In the genomic region with DNA sequence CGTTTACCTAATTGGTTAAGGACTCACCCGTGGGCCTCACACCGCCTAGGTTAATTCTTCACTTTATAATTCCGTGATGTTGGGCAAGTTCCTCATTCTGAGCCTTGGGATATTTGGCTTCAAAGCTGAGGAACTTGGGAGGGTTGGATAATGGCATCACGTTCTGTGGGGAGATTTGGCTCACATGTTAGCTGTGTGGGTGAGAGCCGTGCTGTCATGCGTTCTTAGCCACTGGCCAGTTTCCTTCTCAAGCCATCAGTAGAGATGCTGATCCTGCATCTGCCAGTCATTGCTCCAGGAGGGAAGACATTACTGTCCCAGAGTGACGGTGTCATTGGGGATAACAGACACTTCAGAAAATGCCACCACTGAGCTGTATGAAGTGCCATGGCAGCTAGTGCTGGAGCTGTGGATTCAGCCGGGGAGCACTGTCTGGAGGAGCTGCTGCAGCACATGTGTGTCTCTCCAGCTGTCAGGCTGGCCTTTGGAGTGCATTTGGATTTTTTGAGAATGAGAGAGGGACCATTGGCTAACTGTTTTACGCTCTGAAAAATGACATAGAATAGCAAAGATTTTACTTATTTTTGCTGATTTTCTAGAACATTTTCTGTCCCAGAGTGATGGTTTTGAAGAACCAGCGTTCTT, we compare ENCODE assay signal across 18 cellular contexts. TPM values are rescaled to one million over a fixed set of nuclear protein-coding genes. Genes with fewer than 3 reads are reported as not detected.
DNase-seq lines count a peak whose midpoint lies in the region; ATAC-seq, FAIRE-seq and TF ChIP-seq lines count a peak whose summit lies in the region.
"Had no signal": no experiment of that assay in that cellular context is flagged by ENCODE, and none has a peak within 500 bp of the region (broad histone marks: within the 10 kb centered on the region; RNA-seq: fewer than 3 reads in every experiment).

No MANE protein-coding gene starts in this region.

- no peak overlapping the region for H3K4me3 Mint-ChIP-seq in mesothelial cell of epicardium
- H3K4me3 Mint-ChIP-seq: activated naive CD8-positive, alpha-beta T cell treated with anti-CD3 and anti-CD28 coated beads, Interleukin-2, amount 10 ng/mL, durations not matched to agents 7 days and 5 days had no signal

- no peak for FAIRE-seq in GM12891 (lab: Jason Lieb, UNC)
- FAIRE-seq in GM12892 (lab: Jason Lieb, UNC): no peak

- H3K9me3 Mint-ChIP-seq in mesothelial cell of epicardium: no peaks in the 10 kb centered on the region
- H3K9me3 Mint-ChIP-seq: activated naive CD8-positive, alpha-beta T cell treated with anti-CD3 and anti-CD28 coated beads, Interleukin-2, amount 10 ng/mL, durations not matched to agents 7 days and 5 days had no signal

- H3K4me1 ChIP-seq in upper lobe of right lung: peaks cover 93% of the 10 kb centered on the region

- TF ChIP-seq POLR2A in GM12891 (IDR thresholded peaks at IDR 0.05; ENCODE audit: low read depth, low read length) (no peak), GM12892 (IDR thresholded peaks at IDR 0.05; ENCODE audit: low read depth, low read length) (no peak)

- TF ChIP-seq CTCF in brain microvascular endothelial cell (IDR thresholded peaks at IDR 0.05; ENCODE audit: low read depth, low read length, missing control alignments) (no peak), mesothelial cell of epicardium (IDR thresholded peaks at IDR 0.05; ENCODE audit: unreplicated experiment) (no peak), upper lobe of right lung (IDR thresholded peaks at IDR 0.05) (no peak)

- no peaks in the 10 kb centered on the region for H3K36me3 Mint-ChIP-seq in mesothelial cell of epicardium

- no peaks in the 10 kb centered on the region for H3K27me3 Mint-ChIP-seq in mesothelial cell of epicardium (ENCODE audit: low read depth)
- H3K27me3 Mint-ChIP-seq: activated naive CD8-positive, alpha-beta T cell treated with anti-CD3 and anti-CD28 coated beads, Interleukin-2, amount 10 ng/mL, durations not matched to agents 7 days and 5 days had no signal

- no peaks in the 10 kb centered on the region for H3K27me3 ChIP-seq in brain microvascular endothelial cell (replicated peaks)
- H3K27me3 ChIP-seq in upper lobe of right lung: no peaks in the 10 kb centered on the region
- H3K27me3 ChIP-seq: heart left ventricle, tibial artery had no signal

- no peak for DNase-seq in left ventricle myocardium superior
- no peak for DNase-seq in cardiac septum (ENCODE audit: low spot score)
- DNase-seq in brain microvascular endothelial cell: no peak
- no peak for DNase-seq in mesothelial cell of epicardium (ENCODE audit: low spot score in 2 of 2, unreplicated experiment in 2 of 2)
- DNase-seq in upper lobe of right lung: no peak
- DNase-seq in LoVo (ENCODE audit: low spot score): no peak
- no peak for DNase-seq in GM12891 (ENCODE audit: insufficient read length, low spot score)
- DNase-seq in GM12892 (ENCODE audit: insufficient read length): no peak
- DNase-seq: activated naive CD8-positive, alpha-beta T cell treated with anti-CD3 and anti-CD28 coated beads, Interleukin-2, amount 10 ng/mL, durations not matched to agents 7 days and 5 days; activated T-cell treated with anti-CD3 and anti-CD28 coated beads for 4 hours; Calu3; central memory CD4-positive, alpha-beta T cell; heart left ventricle; kidney glomerular epithelial cell; NCI-H82; T-helper 2 cell; tibial artery had no signal

- intact Hi-C loops in left ventricle myocardium superior (cut with micrococcal nuclease): no loop called here
- intact Hi-C loops in cardiac septum (cut with DNase I): no loop called here
- intact Hi-C loops in upper lobe of right lung (cut with DNase I): no loop called here

- in situ Hi-C loops in brain microvascular endothelial cell (cut with HindIII; ENCODE audit: low pct_ligation_motif_present, low sequenced_read_pairs): no loop called here

- H3K27ac Mint-ChIP-seq in mesothelial cell of epicardium: peak overlapping the region; percentile 12
- H3K27ac Mint-ChIP-seq: activated naive CD8-positive, alpha-beta T cell treated with anti-CD3 and anti-CD28 coated beads, Interleukin-2, amount 10 ng/mL, durations not matched to agents 7 days and 5 days had no signal

- H3K27ac ChIP-seq in brain microvascular endothelial cell (peak overlapping the region; percentile 57), upper lobe of right lung (no peak overlapping the region)
- H3K27ac ChIP-seq: RWPE1, tibial artery had no signal

- ATAC-seq in left ventricle myocardium superior (peak; percentile 22), upper lobe of right lung (peak; percentile 59)

- H3K36me3 ChIP-seq in brain microvascular endothelial cell (replicated peaks): no peaks in the 10 kb centered on the region
- H3K36me3 ChIP-seq in upper lobe of right lung: no peaks in the 10 kb centered on the region
- H3K36me3 ChIP-seq: heart left ventricle, tibial artery had no signal

- H3K4me3 ChIP-seq in brain microvascular endothelial cell (ENCODE audit: low read depth, low read length) (no peak overlapping the region), upper lobe of right lung (no peak overlapping the region)
- H3K4me3 ChIP-seq: heart left ventricle, tibial artery had no signal

- peaks cover 35% of the 10 kb centered on the region for H3K4me1 Mint-ChIP-seq in mesothelial cell of epicardium

- no peaks in the 10 kb centered on the region for H3K9me3 ChIP-seq in upper lobe of right lung
- H3K9me3 ChIP-seq: heart left ventricle, tibial artery had no signal

TF ChIP-seq in GM12891, 5 proteins besides CTCF, POLR2A, EP300 and RAD21:
- no peak for TF ChIP-seq POLR2AphosphoS5 (IDR thresholded peaks at IDR 0.05; ENCODE audit: low read depth, low read length)
- no peak for TF ChIP-seq PAX5 (IDR thresholded peaks at IDR 0.05; ENCODE audit: insufficient read depth, low read length, severe bottlenecking)
- no peak for TF ChIP-seq SPI1 (IDR thresholded peaks at IDR 0.05; ENCODE audit: low read depth, low read length)
- no peak for TF ChIP-seq TAF1 (IDR thresholded peaks at IDR 0.05; ENCODE audit: low read depth, low read length)
- no peak for TF ChIP-seq POU2F2 (IDR thresholded peaks at IDR 0.05; ENCODE audit: low read depth, low read length)

RNA-seq across cellular contexts. Expression of a gene that starts 16.5 kb away (rescaled TPM):
- total RNA-seq in left ventricle myocardium superior (68.4 TPM), cardiac septum (54.6 TPM), mesothelial cell of epicardium (107 to 112 TPM (median 111 TPM) in 3 replicates), upper lobe of right lung (144 TPM)
- polyA plus RNA-seq in GM12891 (2012; ENCODE audit: low read depth, missing spikeins): 19.8 TPM
- 20.1 TPM for polyA plus RNA-seq in GM12892 (2012; ENCODE audit: missing spikeins)
